Comparison of ENCODE assay signal across 8 cellular contexts in the genomic region with DNA sequence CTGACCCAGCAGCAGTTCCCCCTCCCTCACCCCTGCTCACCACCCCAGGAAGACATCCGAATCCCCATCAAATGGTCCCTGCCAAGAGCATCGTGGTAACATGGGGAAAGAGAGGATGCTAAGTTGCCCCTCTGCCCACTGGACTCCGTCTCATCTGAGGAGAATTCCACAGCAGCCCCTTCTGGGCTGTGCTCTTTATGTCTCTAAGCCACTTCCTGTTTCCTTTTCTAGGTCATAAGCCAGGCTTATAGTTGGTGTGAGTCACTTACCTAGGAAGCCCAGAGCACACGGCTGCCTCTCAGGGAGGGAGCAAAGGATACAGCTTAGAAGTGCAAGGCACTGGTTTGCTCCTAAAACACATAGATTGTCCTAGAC.
DNase-seq lines count a peak whose midpoint lies in the region; ATAC-seq and TF ChIP-seq lines count a peak whose summit lies in the region.

No MANE protein-coding gene starts in this region.

- H3K4me3 Mint-ChIP-seq in mesothelial cell of epicardium, result no peak overlapping the region

- no peaks in the 10 kb centered on the region for H3K9me3 ChIP-seq in ascending aorta

- no peaks in the 10 kb centered on the region for H3K27me3 ChIP-seq in ascending aorta

- peaks cover 7% of the 10 kb centered on the region for H3K9me3 Mint-ChIP-seq in mesothelial cell of epicardium

- ATAC-seq in GM21447 (IDR thresholded peaks at IDR 0.05; ENCODE audit: unreplicated experiment), result peak; percentile 24

- H3K4me3 ChIP-seq in ascending aorta, result no peak overlapping the region

- intact Hi-C loops in ascending aorta (cut with DNase I), result no loop called here

- TF ChIP-seq CTCF in ascending aorta (IDR thresholded peaks at IDR 0.05) (no peak), mesothelial cell of epicardium (IDR thresholded peaks at IDR 0.05; ENCODE audit: unreplicated experiment) (no peak)

- H3K4me1 ChIP-seq in ascending aorta, result peaks cover 14 to 31% of the 10 kb centered on the region in 2 donors

- H3K27me3 Mint-ChIP-seq in mesothelial cell of epicardium (ENCODE audit: low read depth), result no peaks in the 10 kb centered on the region

- peak overlapping the region; percentile 2 to 34 for H3K27ac ChIP-seq in ascending aorta

- peaks cover 12% of the 10 kb centered on the region for H3K4me1 Mint-ChIP-seq in mesothelial cell of epicardium

- in situ Hi-C loops in ACHN (cut with HindIII; ENCODE audit: low pct_ligation_motif_present, low pct_unique_long_range_greater_than_20kb, low sequenced_read_pairs), result no loop called here

- H3K36me3 ChIP-seq in ascending aorta, result no peaks in the 10 kb centered on the region

- no peaks in the 10 kb centered on the region for H3K36me3 Mint-ChIP-seq in mesothelial cell of epicardium

- DNase-seq in ACHN (peak; percentile 82), SIG-M5 (lab: John Stamatoyannopoulos, UW) (peak; percentile 33), ascending aorta (ENCODE audit: low spot score in 2 of 2) (no peak), mesothelial cell of epicardium (ENCODE audit: low spot score in 2 of 2, unreplicated experiment in 2 of 2) (no peak), NCI-H1417 (lab: John Stamatoyannopoulos, UW) (no peak), NCI-H2227 (lab: John Stamatoyannopoulos, UW; ENCODE audit: unreplicated experiment) (no peak), iPS-NIHi7 (ENCODE audit: extremely low spot score) (no peak)

- peak overlapping the region; percentile 2 for H3K27ac Mint-ChIP-seq in mesothelial cell of epicardium

Comparison
In these comparisons a context has a peak if more than half of its experiments do, and no peak if none do; other contexts are left out.
1. DNase-seq: peak in ACHN (single experiment) and SIG-M5 (single experiment); none in ascending aorta (0 of 2), mesothelial cell of epicardium (0 of 2), NCI-H1417 (0 of 3), NCI-H2227 (single experiment) and iPS-NIHi7 (single experiment).